1 cellular context compared by ENCODE assay signal in the genomic region with DNA sequence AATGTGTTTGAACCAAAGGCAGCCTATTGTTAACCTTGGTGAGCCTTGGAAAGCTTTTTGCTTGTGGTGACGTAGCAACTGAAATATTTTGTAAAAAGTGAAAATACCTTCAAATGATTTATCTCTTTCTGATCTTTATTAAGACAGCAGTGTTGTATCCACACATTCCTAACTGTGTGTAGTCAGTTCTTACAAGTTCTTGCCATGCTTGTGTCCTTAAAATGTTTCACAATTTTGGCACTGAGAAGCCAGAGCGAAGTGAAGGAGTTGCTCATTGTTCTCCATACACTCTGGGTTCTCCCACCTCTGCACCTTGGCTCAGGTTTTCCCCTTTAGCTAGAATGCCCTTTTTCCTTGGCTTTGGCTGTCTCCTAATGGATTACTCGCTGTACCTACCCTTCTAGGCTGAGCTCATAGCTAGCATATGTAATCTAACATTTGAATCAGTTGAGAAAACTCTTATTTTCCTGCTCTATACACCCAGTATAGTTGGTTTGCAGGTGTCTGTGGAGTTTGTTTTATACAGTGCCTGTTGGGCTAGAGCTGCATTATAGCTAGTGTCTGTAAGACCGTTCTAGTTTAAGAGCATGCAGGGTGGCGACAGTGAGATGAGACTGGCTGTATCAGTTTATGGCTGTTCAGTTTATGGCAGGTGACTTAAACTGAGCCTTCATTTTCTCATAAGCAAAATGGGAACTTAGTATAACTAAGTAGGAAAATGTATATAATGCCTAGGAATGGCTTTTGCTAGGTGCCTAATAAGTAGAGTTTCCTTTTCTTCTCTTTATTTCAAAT.
TF ChIP-seq lines count a peak whose summit lies in the region.

No MANE protein-coding gene starts in this region.

TF ChIP-seq in HepG2, 621 proteins besides CTCF, POLR2A, EP300 and RAD21:
- TF ChIP-seq RBM22 (optimal IDR thresholded peaks at IDR 0.05; ENCODE audit: low read length): peak; percentile 30
- TF ChIP-seq, protein P1, sequence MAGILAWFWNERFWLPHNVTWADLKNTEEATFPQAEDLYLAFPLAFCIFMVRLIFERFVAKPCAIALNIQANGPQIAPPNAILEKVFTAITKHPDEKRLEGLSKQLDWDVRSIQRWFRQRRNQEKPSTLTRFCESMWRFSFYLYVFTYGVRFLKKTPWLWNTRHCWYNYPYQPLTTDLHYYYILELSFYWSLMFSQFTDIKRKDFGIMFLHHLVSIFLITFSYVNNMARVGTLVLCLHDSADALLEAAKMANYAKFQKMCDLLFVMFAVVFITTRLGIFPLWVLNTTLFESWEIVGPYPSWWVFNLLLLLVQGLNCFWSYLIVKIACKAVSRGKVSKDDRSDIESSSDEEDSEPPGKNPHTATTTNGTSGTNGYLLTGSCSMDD (CRISPR knock-in tag; IDR thresholded peaks at IDR 0.05): no peak
